In the genomic region with DNA sequence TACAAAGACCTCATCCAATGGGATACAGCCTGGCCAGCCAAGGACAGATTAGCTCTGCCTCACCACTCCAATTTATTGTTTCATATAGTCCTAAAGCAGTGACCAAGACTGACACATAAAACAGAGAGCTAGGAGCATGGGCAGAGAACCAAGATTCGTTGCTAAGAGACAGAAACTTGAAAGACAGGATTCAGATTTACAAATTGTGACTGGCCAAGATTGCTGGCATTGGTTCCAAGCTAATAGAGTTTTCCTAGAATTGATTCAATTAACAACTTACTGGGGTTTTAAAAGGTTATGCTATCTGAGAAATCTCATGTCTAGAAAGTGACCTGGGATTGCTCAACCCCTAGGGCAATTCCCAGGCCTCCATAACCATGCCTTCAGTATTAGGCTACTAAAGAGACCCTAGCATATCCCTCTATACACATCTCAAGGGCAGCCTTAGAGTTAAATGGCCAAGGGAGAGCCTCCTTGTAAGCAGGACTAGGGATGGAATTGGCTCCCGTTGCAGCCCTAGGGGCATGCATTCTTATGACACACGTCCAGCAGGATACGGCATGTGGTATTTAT, we compare ENCODE assay signal across 13 cellular contexts.
A peak's percentile ranks its signal among the peaks of the same experiment; 100 is the strongest.
DNase-seq lines count a peak whose midpoint lies in the region; ATAC-seq and TF ChIP-seq lines count a peak whose summit lies in the region.
"Had no signal": no experiment of that assay in that cellular context is flagged by ENCODE, and none has a peak within 500 bp of the region (broad histone marks: within the 10 kb centered on the region; RNA-seq: fewer than 3 reads in every experiment).

No MANE protein-coding gene starts in this region.

- no peak for TF ChIP-seq CTCF in SK-N-SH (IDR thresholded peaks at IDR 0.05)

- no peak overlapping the region for H3K4me3 ChIP-seq in SK-N-SH (ENCODE audit: low read depth in 2 of 2, low read length in 1 of 2)
- H3K4me3 ChIP-seq: A549, heart left ventricle had no signal

- no peaks in the 10 kb centered on the region for H3K9me3 ChIP-seq in SK-N-SH
- H3K9me3 ChIP-seq: A549, heart left ventricle had no signal

- DNase-seq in NCI-H1092 treated with DMSO at 0.1 percent for 48 hours (lab: John Stamatoyannopoulos, UW) (peak; percentile 23), NCI-H1092 (lab: John Stamatoyannopoulos, UW) (no peak), SK-N-SH (peak; percentile 53), iris pigment epithelial cell (ENCODE audit: low read depth) (peak; percentile 6), superior temporal gyrus (ENCODE audit: extremely low spot score) (peak; percentile 41), NK-92 (lab: John Stamatoyannopoulos, UW; ENCODE audit: unreplicated experiment) (no peak)
- DNase-seq: activated CD4-positive, CD25-positive, alpha-beta regulatory T cell; Karpas-422; stimulated activated naive CD4-positive, alpha-beta T cell treated with Interleukin-2 at 50 U/mL for 16 hours had no signal

- no peak for ATAC-seq in HG02981 (IDR thresholded peaks at IDR 0.05; ENCODE audit: unreplicated experiment)
- ATAC-seq in activated CD4-positive, CD25-positive, alpha-beta regulatory T cell treated with anti-CD3 and anti-CD28 coated beads, Interleukin-2, amount 50 U/mL, for 24 hours = no peak
- ATAC-seq: A549 had no signal

- no peak overlapping the region for H2AFZ ChIP-seq in SK-N-SH (ENCODE audit: low read depth)

- H3F3A ChIP-seq in SK-N-SH (replicated peaks; ENCODE audit: insufficient read depth) = no peaks in the 10 kb centered on the region

- H3K9me2 ChIP-seq in SK-N-SH = no peaks in the 10 kb centered on the region

- H3K79me2 ChIP-seq in SK-N-SH (ENCODE audit: insufficient read depth) = no peaks in the 10 kb centered on the region

- POLR2A ChIA-PET in SK-N-SH (lab: Yijun Ruan, JAX) = no interaction called here

- CTCF ChIA-PET in SK-N-SH (lab: Yijun Ruan, JAX) = interaction anchor here (1.0 to 2.9 kb wide), 2 partner anchors 12 to 83 kb away, joined by 3 to 10 read pairs; no protein-coding TSS in a partner anchor

- no peaks in the 10 kb centered on the region for H3K36me3 ChIP-seq in SK-N-SH (replicated peaks in 1 of 2; ENCODE audit: control insufficient read depth in 1 of 2, insufficient read depth in 2 of 2, low read length in 1 of 2)
- H3K36me3 ChIP-seq: heart left ventricle had no signal

- peak; percentile 7 for TF ChIP-seq RAD21 in SK-N-SH (IDR thresholded peaks at IDR 0.05; ENCODE audit: low read length)

- H3K4me2 ChIP-seq in SK-N-SH = no peak overlapping the region
- H3K4me2 ChIP-seq: A549 had no signal

- no peaks in the 10 kb centered on the region for H3K27me3 ChIP-seq in SK-N-SH (ENCODE audit: insufficient read depth)
- H3K27me3 ChIP-seq: heart left ventricle had no signal

- H3K4me1 ChIP-seq in SK-N-SH (ENCODE audit: control insufficient read depth in 1 of 2, insufficient read depth in 2 of 2, low read depth in 1 of 2, low read length in 1 of 2) = peaks cover 0 to 19% of the 10 kb centered on the region in 2 experiments; a peak in 2 of 4 replicates
- H3K4me1 ChIP-seq: A549 had no signal

- no peaks in the 10 kb centered on the region for H4K20me1 ChIP-seq in SK-N-SH (ENCODE audit: insufficient read depth)

- TF ChIP-seq EP300 in SK-N-SH (IDR thresholded peaks at IDR 0.05; ENCODE audit: borderline replicate concordance in 1 of 2, low read depth in 1 of 2, low read length in 1 of 2) = peak in 1 of 2 experiments; percentile 89; a peak in 2 of 4 replicates

- 13% methylated on average over 4 of the region's 4 CpGs for WGBS in SK-N-SH (ENCODE audit: low lambda C conversion rate)

- H3K27ac ChIP-seq in SK-N-SH (ENCODE audit: low read depth in 2 of 2, low read length in 1 of 2) = peak overlapping the region in 1 of 2 experiments; percentile 67; a peak in 2 of 4 replicates
- H3K27ac ChIP-seq: A549, heart left ventricle had no signal

- no peak overlapping the region for H3K9ac ChIP-seq in SK-N-SH

TF ChIP-seq in SK-N-SH, 30 proteins besides CTCF, POLR2A, EP300 and RAD21 (continues in another document):
- TF ChIP-seq, protein P1, sequence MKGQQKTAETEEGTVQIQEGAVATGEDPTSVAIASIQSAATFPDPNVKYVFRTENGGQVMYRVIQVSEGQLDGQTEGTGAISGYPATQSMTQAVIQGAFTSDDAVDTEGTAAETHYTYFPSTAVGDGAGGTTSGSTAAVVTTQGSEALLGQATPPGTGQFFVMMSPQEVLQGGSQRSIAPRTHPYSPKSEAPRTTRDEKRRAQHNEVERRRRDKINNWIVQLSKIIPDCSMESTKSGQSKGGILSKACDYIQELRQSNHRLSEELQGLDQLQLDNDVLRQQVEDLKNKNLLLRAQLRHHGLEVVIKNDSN (IDR thresholded peaks at IDR 0.05; ENCODE audit: borderline replicate concordance, low read depth) = no peak
- peak; percentile 76 for TF ChIP-seq GATA2 (CRISPR knock-in tag; IDR thresholded peaks at IDR 0.05)
- no peak for TF ChIP-seq SMC3 (IDR thresholded peaks at IDR 0.05; ENCODE audit: low read depth, low read length)
- TF ChIP-seq RCOR1 (IDR thresholded peaks at IDR 0.05; ENCODE audit: low read length) = peak; percentile 90; the same call in 1 of the 2 replicates
- no peak for TF ChIP-seq JUND (IDR thresholded peaks at IDR 0.05)
- TF ChIP-seq RXRA (IDR thresholded peaks at IDR 0.05; ENCODE audit: borderline replicate concordance, low read depth) = no peak
- TF ChIP-seq, protein P2, sequence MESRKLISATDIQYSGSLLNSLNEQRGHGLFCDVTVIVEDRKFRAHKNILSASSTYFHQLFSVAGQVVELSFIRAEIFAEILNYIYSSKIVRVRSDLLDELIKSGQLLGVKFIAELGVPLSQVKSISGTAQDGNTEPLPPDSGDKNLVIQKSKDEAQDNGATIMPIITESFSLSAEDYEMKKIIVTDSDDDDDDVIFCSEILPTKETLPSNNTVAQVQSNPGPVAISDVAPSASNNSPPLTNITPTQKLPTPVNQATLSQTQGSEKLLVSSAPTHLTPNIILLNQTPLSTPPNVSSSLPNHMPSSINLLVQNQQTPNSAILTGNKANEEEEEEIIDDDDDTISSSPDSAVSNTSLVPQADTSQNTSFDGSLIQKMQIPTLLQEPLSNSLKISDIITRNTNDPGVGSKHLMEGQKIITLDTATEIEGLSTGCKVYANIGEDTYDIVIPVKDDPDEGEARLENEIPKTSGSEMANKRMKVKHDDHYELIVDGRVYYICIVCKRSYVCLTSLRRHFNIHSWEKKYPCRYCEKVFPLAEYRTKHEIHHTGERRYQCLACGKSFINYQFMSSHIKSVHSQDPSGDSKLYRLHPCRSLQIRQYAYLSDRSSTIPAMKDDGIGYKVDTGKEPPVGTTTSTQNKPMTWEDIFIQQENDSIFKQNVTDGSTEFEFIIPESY (IDR thresholded peaks at IDR 0.05; ENCODE audit: borderline replicate concordance, low read depth) = no peak
- no peak for TF ChIP-seq NRF1 (IDR thresholded peaks at IDR 0.05; ENCODE audit: low read depth, low read length)
- TF ChIP-seq ELF1 (IDR thresholded peaks at IDR 0.05) = no peak
- TF ChIP-seq, protein P3, sequence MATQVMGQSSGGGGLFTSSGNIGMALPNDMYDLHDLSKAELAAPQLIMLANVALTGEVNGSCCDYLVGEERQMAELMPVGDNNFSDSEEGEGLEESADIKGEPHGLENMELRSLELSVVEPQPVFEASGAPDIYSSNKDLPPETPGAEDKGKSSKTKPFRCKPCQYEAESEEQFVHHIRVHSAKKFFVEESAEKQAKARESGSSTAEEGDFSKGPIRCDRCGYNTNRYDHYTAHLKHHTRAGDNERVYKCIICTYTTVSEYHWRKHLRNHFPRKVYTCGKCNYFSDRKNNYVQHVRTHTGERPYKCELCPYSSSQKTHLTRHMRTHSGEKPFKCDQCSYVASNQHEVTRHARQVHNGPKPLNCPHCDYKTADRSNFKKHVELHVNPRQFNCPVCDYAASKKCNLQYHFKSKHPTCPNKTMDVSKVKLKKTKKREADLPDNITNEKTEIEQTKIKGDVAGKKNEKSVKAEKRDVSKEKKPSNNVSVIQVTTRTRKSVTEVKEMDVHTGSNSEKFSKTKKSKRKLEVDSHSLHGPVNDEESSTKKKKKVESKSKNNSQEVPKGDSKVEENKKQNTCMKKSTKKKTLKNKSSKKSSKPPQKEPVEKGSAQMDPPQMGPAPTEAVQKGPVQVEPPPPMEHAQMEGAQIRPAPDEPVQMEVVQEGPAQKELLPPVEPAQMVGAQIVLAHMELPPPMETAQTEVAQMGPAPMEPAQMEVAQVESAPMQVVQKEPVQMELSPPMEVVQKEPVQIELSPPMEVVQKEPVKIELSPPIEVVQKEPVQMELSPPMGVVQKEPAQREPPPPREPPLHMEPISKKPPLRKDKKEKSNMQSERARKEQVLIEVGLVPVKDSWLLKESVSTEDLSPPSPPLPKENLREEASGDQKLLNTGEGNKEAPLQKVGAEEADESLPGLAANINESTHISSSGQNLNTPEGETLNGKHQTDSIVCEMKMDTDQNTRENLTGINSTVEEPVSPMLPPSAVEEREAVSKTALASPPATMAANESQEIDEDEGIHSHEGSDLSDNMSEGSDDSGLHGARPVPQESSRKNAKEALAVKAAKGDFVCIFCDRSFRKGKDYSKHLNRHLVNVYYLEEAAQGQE (IDR thresholded peaks at IDR 0.05; ENCODE audit: low read depth, low read length) = no peak
- TF ChIP-seq YY1 (IDR thresholded peaks at IDR 0.05; ENCODE audit: low read depth) = no peak
- TF ChIP-seq MXI1 (IDR thresholded peaks at IDR 0.05; ENCODE audit: low read depth, low read length) = peak; percentile 63; the same call in 1 of the 2 replicates
- TF ChIP-seq POLR2AphosphoS5 (IDR thresholded peaks at IDR 0.05; ENCODE audit: low read depth, low read length) = no peak
- no peak for TF ChIP-seq TCF12 (IDR thresholded peaks at IDR 0.05)
- no peak for TF ChIP-seq FOXM1 (IDR thresholded peaks at IDR 0.05; ENCODE audit: low read depth)
- TF ChIP-seq GABPA (IDR thresholded peaks at IDR 0.05; ENCODE audit: low read depth) = no peak
- TF ChIP-seq CHD2 (IDR thresholded peaks at IDR 0.05; ENCODE audit: low read length, partially characterized antibody) = peak; percentile 39
- TF ChIP-seq, protein P4, sequence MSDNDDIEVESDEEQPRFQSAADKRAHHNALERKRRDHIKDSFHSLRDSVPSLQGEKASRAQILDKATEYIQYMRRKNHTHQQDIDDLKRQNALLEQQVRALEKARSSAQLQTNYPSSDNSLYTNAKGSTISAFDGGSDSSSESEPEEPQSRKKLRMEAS (IDR thresholded peaks at IDR 0.05; ENCODE audit: low read depth) = no peak
- TF ChIP-seq TEAD4 (IDR thresholded peaks at IDR 0.05; ENCODE audit: borderline replicate concordance, insufficient read depth) = no peak
- no peak for TF ChIP-seq FOXJ3 (CRISPR knock-in tag; IDR thresholded peaks at IDR 0.05)
- no peak for TF ChIP-seq TAF1 (IDR thresholded peaks at IDR 0.05; ENCODE audit: borderline replicate concordance, low read depth, low read length)
- no peak for TF ChIP-seq FOSL2 (IDR thresholded peaks at IDR 0.05; ENCODE audit: borderline replicate concordance, low read depth)

Comparison
In these comparisons a context has a peak if more than half of its experiments do, and no peak if none do; other contexts are left out.
1. DNase-seq: peak in NCI-H1092 treated with DMSO at 0.1 percent for 48 hours (single experiment), SK-N-SH (single experiment), iris pigment epithelial cell (single experiment) and superior temporal gyrus (single experiment); none in NCI-H1092 (single experiment) and NK-92 (single experiment).